9 cellular contexts compared by ENCODE assay signal in the genomic region with DNA sequence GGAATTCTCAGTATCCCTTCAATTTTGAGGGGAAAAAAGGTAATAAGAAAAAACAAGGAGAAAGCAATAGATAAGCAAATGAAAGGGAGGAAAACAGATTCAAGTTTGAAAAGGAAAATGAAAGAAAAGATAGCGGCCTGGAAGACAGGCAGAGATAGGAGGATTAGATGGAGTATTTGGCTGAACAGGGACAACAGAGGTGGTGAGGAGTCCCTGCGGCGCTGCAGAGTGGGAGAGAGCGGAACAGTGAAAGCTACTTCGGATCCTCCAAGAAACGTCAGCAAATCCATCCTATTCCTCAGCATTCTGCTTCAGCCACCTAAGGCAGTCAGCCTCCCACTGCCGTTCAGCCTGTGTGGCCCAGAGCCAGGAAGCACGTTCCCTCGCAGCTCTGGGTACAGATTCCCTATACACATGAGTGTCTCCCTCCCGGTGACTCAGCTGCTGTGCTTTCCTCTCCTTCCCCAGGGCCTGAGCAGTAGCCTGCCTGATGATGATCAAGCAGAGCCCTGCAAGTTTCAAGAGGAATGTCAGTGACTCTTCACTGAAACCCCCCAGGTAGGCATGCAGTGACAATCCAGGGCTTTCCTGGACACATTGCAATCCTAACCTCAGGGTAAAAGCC. TPM values are rescaled to one million over a fixed set of nuclear protein-coding genes. Genes with fewer than 3 reads are reported as not detected.
A peak's percentile ranks its signal among the peaks of the same experiment; 100 is the strongest.
DNase-seq lines count a peak whose midpoint lies in the region; ATAC-seq lines count a peak whose summit lies in the region.
"Had no signal": no experiment of that assay in that cellular context is flagged by ENCODE, and none has a peak within 500 bp of the region (broad histone marks: within the 10 kb centered on the region; RNA-seq: fewer than 3 reads in every experiment).

No MANE protein-coding gene starts in this region.

- H3K4me3 ChIP-seq in H7 (ENCODE audit: insufficient read depth, low read depth, low read length), result no peak overlapping the region
- 0 out of 2 replicates have a peak overlapping the region, but pooled peaks have one; percentile 5 for H3K4me3 ChIP-seq in SK-N-MC

- H3K27ac ChIP-seq in SK-N-MC, result no peak overlapping the region
- H3K27ac ChIP-seq: KMS-11 had no signal

- no peaks in the 10 kb centered on the region for H3K9me3 ChIP-seq in SK-N-MC (ENCODE audit: low read depth, low read length)

- peaks cover 1% of the 10 kb centered on the region; the same call in 1 of the 2 replicates for H3K27me3 ChIP-seq in H7 (ENCODE audit: control insufficient read depth, insufficient read depth, low read length)

- DNase-seq in H7 (peak; percentile 44), SK-N-MC (ENCODE audit: low read depth, low spot score) (no peak), foreskin melanocyte (peak; percentile 53), pulmonary artery endothelial cell (ENCODE audit: low read depth, low spot score) (peak; percentile 64), MV-4-11 (lab: John Stamatoyannopoulos, UW) (no peak)
- no peak for DNase-seq in stimulated activated naive CD4-positive, alpha-beta T cell treated with Interleukin-2 at 50 U/mL for 16 hours (lab: John Stamatoyannopoulos, UW)

- H3K36me3 ChIP-seq in H7 (replicated peaks; ENCODE audit: control insufficient read depth, insufficient read depth, low read length) (no peaks in the 10 kb centered on the region), SK-N-MC (ENCODE audit: insufficient read depth, low read length) (no peaks in the 10 kb centered on the region)

- ATAC-seq in GM18519 (IDR thresholded peaks at IDR 0.05; ENCODE audit: low FRiP score, unreplicated experiment) (no peak), GM21717 (IDR thresholded peaks at IDR 0.05; ENCODE audit: unreplicated experiment) (no peak)

- H3K9ac ChIP-seq in SK-N-MC (ENCODE audit: insufficient read length), result no peak overlapping the region
- H3K9ac ChIP-seq: KMS-11 had no signal

RNA-seq across cellular contexts. Expression of a gene that starts 43.4 kb away (rescaled TPM):
- total RNA-seq in H7 (2014; rRNA removed; shearing (Covaris generic)), result 49.3 and 65.6 TPM in 2 replicates
- total RNA-seq in pulmonary artery endothelial cell, result 26.7 and 47.2 TPM in 2 replicates

Comparison
In these comparisons a context has a peak if more than half of its experiments do, and no peak if none do; other contexts are left out.
1. DNase-seq: peak in H7 (single experiment), foreskin melanocyte (single experiment) and pulmonary artery endothelial cell (single experiment); none in SK-N-MC (single experiment), MV-4-11 (single experiment) and stimulated activated naive CD4-positive, alpha-beta T cell treated with Interleukin-2 at 50 U/mL for 16 hours (single experiment).